Comparison of ENCODE assay signal across 8 cellular contexts in the genomic region with DNA sequence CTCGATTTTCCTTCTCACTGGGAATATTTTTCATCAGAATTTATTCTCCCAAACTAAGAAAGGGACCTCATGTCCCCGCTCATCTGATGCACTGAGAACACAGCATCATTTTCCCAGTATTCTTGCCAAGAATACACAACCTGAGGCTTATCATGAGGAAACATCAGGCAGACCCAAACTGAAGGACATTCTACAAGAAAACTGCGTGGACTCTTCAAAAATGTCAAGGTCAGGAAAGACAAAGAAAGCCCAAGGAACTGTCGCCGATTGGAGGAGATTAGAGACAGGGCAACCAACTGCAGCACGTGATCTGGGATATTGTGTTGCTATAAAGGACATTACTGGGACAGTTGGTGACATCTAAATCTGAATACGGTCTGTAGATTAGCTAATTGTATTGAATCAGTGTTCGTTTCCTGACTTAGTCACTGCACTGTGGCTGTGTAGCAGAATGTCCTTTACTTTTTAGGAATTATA.
DNase-seq lines count a peak whose midpoint lies in the region; ATAC-seq and TF ChIP-seq lines count a peak whose summit lies in the region.
"Had no signal": no experiment of that assay in that cellular context is flagged by ENCODE, and none has a peak within 500 bp of the region (broad histone marks: within the 10 kb centered on the region; RNA-seq: fewer than 3 reads in every experiment).

No MANE protein-coding gene starts in this region.

- DNase-seq in RPMI7951 (ENCODE audit: low read depth) = peak; percentile 20
- DNase-seq in dorsolateral prefrontal cortex = no peak
- no peak for DNase-seq in thoracic aorta (ENCODE audit: low spot score)
- no peak for DNase-seq in NCI-H1694 treated with DMSO at 0.1 percent for 48 hours (lab: John Stamatoyannopoulos, UW)

- H3K4me1 ChIP-seq in mucosa of stomach (ENCODE audit: control insufficient read depth, insufficient read depth, low read length) = peaks cover 5% of the 10 kb centered on the region
- H3K4me1 ChIP-seq in thoracic aorta (ENCODE audit: control insufficient read depth in 1 of 2, low read depth in 2 of 2) = peaks cover 7 to 23% of the 10 kb centered on the region in 2 donors

- TF ChIP-seq CTCF in dorsolateral prefrontal cortex (IDR thresholded peaks at IDR 0.05 in 54 of 56, conservative IDR thresholded peaks at IDR 0.05 in 2 of 56; ENCODE audit: low read depth in 1 of 56, partially characterized antibody in 56 of 56) (peak in 2 of 56 donors; percentile 5 to 21), thoracic aorta (IDR thresholded peaks at IDR 0.05) (no peak)

- peak overlapping the region; percentile 58 for H3K9ac ChIP-seq in mucosa of stomach (ENCODE audit: low read length)

- H3K27me3 ChIP-seq in dorsolateral prefrontal cortex (no peaks in the 10 kb centered on the region), mucosa of stomach (ENCODE audit: control insufficient read depth, insufficient read depth, low read length) (no peaks in the 10 kb centered on the region), thoracic aorta (replicated peaks; ENCODE audit: insufficient read depth) (no peaks in the 10 kb centered on the region)
- H3K27me3 ChIP-seq: SJSA1 had no signal

- H3K36me3 ChIP-seq in mucosa of stomach (ENCODE audit: control insufficient read depth, insufficient read depth, low read length) (no peaks in the 10 kb centered on the region), thoracic aorta (no peaks in the 10 kb centered on the region)
- H3K36me3 ChIP-seq: SJSA1 had no signal

- H3K27ac ChIP-seq in dorsolateral prefrontal cortex (peak overlapping the region in 54 of 59 donors; percentile 0 to 83 (median 59)), thoracic aorta (peak overlapping the region; percentile 42 to 60)
- H3K27ac ChIP-seq: SJSA1 had no signal

- intact Hi-C loops in dorsolateral prefrontal cortex (cut with DNase I) = loop anchor here (5.0 to 10.0 kb wide), 3 partner anchors 214 to 391 kb away; a partner anchor contains a TSS

- H3K4me3 ChIP-seq in dorsolateral prefrontal cortex (peak overlapping the region in 55 of 59 donors; percentile 7 to 67 (median 47)), mucosa of stomach (ENCODE audit: low read length) (no peak overlapping the region), thoracic aorta (peak overlapping the region; percentile 70)
- H3K4me3 ChIP-seq: SJSA1 had no signal

- no peaks in the 10 kb centered on the region for H3K9me3 ChIP-seq in mucosa of stomach (ENCODE audit: control insufficient read depth, low read length)
- H3K9me3 ChIP-seq in thoracic aorta = no peaks in the 10 kb centered on the region
- H3K9me3 ChIP-seq: SJSA1 had no signal

- no peak for ATAC-seq in thoracic aorta (ENCODE audit: insufficient number of reproducible peaks, low FRiP score, low read depth)
- no peak for ATAC-seq in GM18909 (IDR thresholded peaks at IDR 0.05; ENCODE audit: poor library complexity, unreplicated experiment)
- ATAC-seq in GM21528 (IDR thresholded peaks at IDR 0.05; ENCODE audit: low FRiP score, unreplicated experiment) = no peak
